17 cellular contexts compared by ENCODE assay signal in genomic region chr14:103330536-103330935, GRCh38. TPM values are rescaled to one million over a fixed set of nuclear protein-coding genes. Genes with fewer than 3 reads are reported as not detected.
DNase-seq lines count a peak whose midpoint lies in the region; ATAC-seq and TF ChIP-seq lines count a peak whose summit lies in the region.
"Had no signal": no experiment of that assay in that cellular context is flagged by ENCODE, and none has a peak within 500 bp of the region (broad histone marks: within the 10 kb centered on the region; RNA-seq: fewer than 3 reads in every experiment).

No MANE protein-coding gene starts in this region.

- peaks cover 9% of the 10 kb centered on the region for H4K20me1 ChIP-seq in hepatocyte (ENCODE audit: insufficient read depth, poor library complexity, severe bottlenecking)

- H3K27me3 ChIP-seq in HL-60 (ENCODE audit: insufficient read depth, poor library complexity, severe bottlenecking) (no peaks in the 10 kb centered on the region), hepatocyte (no peaks in the 10 kb centered on the region)
- no peaks in the 10 kb centered on the region for H3K27me3 ChIP-seq in CD4-positive, alpha-beta memory T cell (ENCODE audit: insufficient read depth, low read length)
- H3K27me3 ChIP-seq: MG63 had no signal

- H3K27ac ChIP-seq in HL-60 (replicated peaks) (peak overlapping the region; percentile 28; the same call in 1 of the 2 replicates), hepatocyte (no peak overlapping the region)
- H3K27ac ChIP-seq in CD4-positive, alpha-beta memory T cell (ENCODE audit: low read depth, low read length): no peak overlapping the region

- intact Hi-C loops in CD4-positive, alpha-beta memory T cell (cut with micrococcal nuclease): loop anchor here (5.0 kb wide), 2 partner anchors 297 to 738 kb away; partner anchors contain the start of genes KLC1 and RCOR1

- POLR2A ChIA-PET in CD4-positive, alpha-beta memory T cell (lab: Charles Lee; ENCODE audit: partially characterized antibody): no interaction called here

- no peaks in the 10 kb centered on the region for H3K9me3 Mint-ChIP-seq in stimulated activated naive B cell treated with anti-CD40 and anti-IgM and Interleukin-4, amounts not matched to agents 10 μg/mL and 1 μg/mL and 100 μg/mL, for 72 hours
- peaks cover 0 to 9% (median 0%) of the 10 kb centered on the region in 8 donors for H3K9me3 Mint-ChIP-seq in CD4-positive, alpha-beta memory T cell

- no peaks in the 10 kb centered on the region for H3K9me2 ChIP-seq in hepatocyte (replicated peaks; ENCODE audit: insufficient read depth)

- no peaks in the 10 kb centered on the region for H3K9me3 ChIP-seq in hepatocyte (ENCODE audit: low read depth)
- H3K9me3 ChIP-seq in CD4-positive, alpha-beta memory T cell (ENCODE audit: control insufficient read depth in 1 of 2, low read length in 2 of 2): no peaks in the 10 kb centered on the region
- H3K9me3 ChIP-seq: MG63 had no signal

- H3K27me3 Mint-ChIP-seq in stimulated activated naive B cell treated with anti-CD40 and anti-IgM and Interleukin-4, amounts not matched to agents 10 μg/mL and 1 μg/mL and 100 μg/mL, for 72 hours: peaks cover 0 to 10% of the 10 kb centered on the region in 2 donors
- no peaks in the 10 kb centered on the region for H3K27me3 Mint-ChIP-seq in CD4-positive, alpha-beta memory T cell

- no peak overlapping the region for H3K4me2 ChIP-seq in hepatocyte

- H3K79me2 ChIP-seq in hepatocyte: peaks cover 30% of the 10 kb centered on the region

- WGBS in hepatocyte (ENCODE audit: low lambda C conversion rate, missing lambda C conversion rate): 93% methylated on average over 2 of the region's 2 CpGs

- H3K4me3 ChIP-seq in HL-60 (replicated peaks; ENCODE audit: insufficient read depth, low read length): no peak overlapping the region
- no peak overlapping the region for H3K4me3 ChIP-seq in hepatocyte
- no peak overlapping the region for H3K4me3 ChIP-seq in CD4-positive, alpha-beta memory T cell (ENCODE audit: low read length in 2 of 2)
- H3K4me3 ChIP-seq: MG63 had no signal

- peaks cover 10% of the 10 kb centered on the region for H3K4me1 ChIP-seq in hepatocyte (ENCODE audit: insufficient read depth)
- peaks cover 12% of the 10 kb centered on the region for H3K4me1 ChIP-seq in CD4-positive, alpha-beta memory T cell (ENCODE audit: insufficient read depth, low read length)

- peaks cover 6 to 11% of the 10 kb centered on the region in 2 donors for H3K36me3 Mint-ChIP-seq in stimulated activated naive B cell treated with anti-CD40 and anti-IgM and Interleukin-4, amounts not matched to agents 10 μg/mL and 1 μg/mL and 100 μg/mL, for 72 hours
- peaks cover 6 to 11% of the 10 kb centered on the region in 2 donors for H3K36me3 Mint-ChIP-seq in CD4-positive, alpha-beta memory T cell

- H3K4me1 Mint-ChIP-seq in stimulated activated naive B cell treated with anti-CD40 and anti-IgM and Interleukin-4, amounts not matched to agents 10 μg/mL and 1 μg/mL and 100 μg/mL, for 72 hours: peaks cover 15 to 25% of the 10 kb centered on the region in 2 donors
- peaks cover 6 to 20% (median 11%) of the 10 kb centered on the region in 4 donors for H3K4me1 Mint-ChIP-seq in CD4-positive, alpha-beta memory T cell

- TF ChIP-seq CTCF in HL-60 (IDR thresholded peaks at IDR 0.05; ENCODE audit: insufficient read depth, low read length) (no peak), hepatocyte (IDR thresholded peaks at IDR 0.05; ENCODE audit: poor library complexity) (no peak)

- no peak for ATAC-seq in stimulated activated naive B cell treated with anti-CD40 and anti-IgM and Interleukin-4, amounts not matched to agents 10 μg/mL and 1 μg/mL and 100 μg/mL, for 72 hours (replicated peaks)
- ATAC-seq in HG02973 (IDR thresholded peaks at IDR 0.05; ENCODE audit: unreplicated experiment): no peak
- ATAC-seq: HCT116 had no signal

- CTCF ChIA-PET in CD4-positive, alpha-beta memory T cell (lab: Charles Lee; ENCODE audit: partially characterized antibody): no interaction called here

- H2AFZ ChIP-seq in hepatocyte: no peak overlapping the region

- H3K27ac Mint-ChIP-seq in stimulated activated naive B cell treated with anti-CD40 and anti-IgM and Interleukin-4, amounts not matched to agents 10 μg/mL and 1 μg/mL and 100 μg/mL, for 72 hours: peak overlapping the region; percentile 59
- peak overlapping the region in 1 of 7 donors; percentile 22 for H3K27ac Mint-ChIP-seq in CD4-positive, alpha-beta memory T cell

- DNase-seq in NOMO-1 treated with DMSO at 0.1 percent for 48 hours (lab: John Stamatoyannopoulos, UW; ENCODE audit: unreplicated experiment) (peak; percentile 32), NOMO-1 treated with dmso at 0.1 percent for 144 hours (lab: John Stamatoyannopoulos, UW; ENCODE audit: unreplicated experiment) (no peak), HL-60 (ENCODE audit: low read depth in 1 of 2, low spot score in 1 of 2) (peak in 1 of 2 experiments; percentile 42), OCI-M1 (lab: John Stamatoyannopoulos, UW) (peak; percentile 32), hepatocyte (ENCODE audit: low spot score) (no peak)
- no peak for DNase-seq in stimulated activated naive B cell treated with anti-CD40 and anti-IgM and Interleukin-4, amounts not matched to agents 10 μg/mL and 1 μg/mL and 100 μg/mL, for 72 hours
- no peak for DNase-seq in CD4-positive, alpha-beta memory T cell
- DNase-seq: 8988T, C1 segment of cervical spinal cord, KG1, MG63, NCI-H1417 treated with DMSO at 0.1 percent for 48 hours, NCI-H2171 treated with DMSO at 0.1 percent for 48 hours, SHP77 treated with DMSO at 0.1 percent for 48 hours, T-helper 2 cell had no signal

- H3K36me3 ChIP-seq in hepatocyte (replicated peaks; ENCODE audit: insufficient read depth, low read depth): no peaks in the 10 kb centered on the region
- peaks cover 5% of the 10 kb centered on the region for H3K36me3 ChIP-seq in CD4-positive, alpha-beta memory T cell (ENCODE audit: insufficient read depth, low read length)

- H3K4me3 Mint-ChIP-seq in stimulated activated naive B cell treated with anti-CD40 and anti-IgM and Interleukin-4, amounts not matched to agents 10 μg/mL and 1 μg/mL and 100 μg/mL, for 72 hours: no peak overlapping the region
- peak overlapping the region in 2 of 8 donors; percentile 7 to 34 for H3K4me3 Mint-ChIP-seq in CD4-positive, alpha-beta memory T cell

RNA-seq across cellular contexts. Expression of gene EIF5, which starts 3.5 kb away (rescaled TPM):
- total RNA-seq in hepatocyte: 151 and 161 TPM in 2 replicates
- polyA plus RNA-seq in hepatocyte: 331 and 355 TPM in 2 replicates
- total RNA-seq in CD4-positive, alpha-beta memory T cell: 100 to 1,000 TPM; 265 to 269 TPM
- polyA plus RNA-seq in CD4-positive, alpha-beta memory T cell: 100 to 1,000 TPM; 333 to 395 TPM

RNA-seq across cellular contexts. Expression of gene MARK3, which starts 54.7 kb away (rescaled TPM):
- total RNA-seq in hepatocyte: 59.2 and 71.7 TPM in 2 replicates
- polyA plus RNA-seq in hepatocyte: 56.3 and 76.7 TPM in 2 replicates
- total RNA-seq in CD4-positive, alpha-beta memory T cell: 100 to 1,000 TPM; 108 to 113 TPM
- polyA plus RNA-seq in CD4-positive, alpha-beta memory T cell: 10 to 100 TPM; 18.4 to 44.7 TPM

Comparison
In these comparisons a context has a peak if more than half of its experiments do, and no peak if none do; other contexts are left out.
1. DNase-seq: peak in NOMO-1 treated with DMSO at 0.1 percent for 48 hours (single experiment) and OCI-M1 (single experiment); none in NOMO-1 treated with dmso at 0.1 percent for 144 hours (single experiment), stimulated activated naive B cell treated with anti-CD40 and anti-IgM and Interleukin-4, amounts not matched to agents 10 μg/mL and 1 μg/mL and 100 μg/mL, for 72 hours (single experiment), hepatocyte (single experiment) and CD4-positive, alpha-beta memory T cell (0 of 5).